ENCODE assay signal across 1 cellular context in genomic region chr14:105398044-105398725, GRCh38.
TF ChIP-seq lines count a peak whose summit lies in the region.

TEX22 (plus strand) TSS chr14:105398538; CDS start chr14:105399341, 803 bp downstream.

TF ChIP-seq in K562, 482 proteins besides CTCF, POLR2A, EP300 and RAD21 (continued from another document and continues in another):
- TF ChIP-seq ARID3B (CRISPR knock-in tag; IDR thresholded peaks at IDR 0.05; ENCODE audit: borderline replicate concordance) (no peak), ZNF316 (IDR thresholded peaks at IDR 0.05) (no peak), FOS (IDR thresholded peaks at IDR 0.05; ENCODE audit: extremely low read depth, insufficient read length) (no peak), CCNT2 (IDR thresholded peaks at IDR 0.05; ENCODE audit: borderline replicate concordance, extremely low read depth, insufficient read length, low read depth, low read length) (peak; percentile 32), SIRT6 (IDR thresholded peaks at IDR 0.05; ENCODE audit: low read depth, low read length) (no peak), PHF20 (IDR thresholded peaks at IDR 0.05; ENCODE audit: partially characterized antibody) (peak; percentile 42), MAFK (IDR thresholded peaks at IDR 0.05; ENCODE audit: low read length) (no peak), SMARCA4 (IDR thresholded peaks at IDR 0.05) (no peak), ILK (tag; IDR thresholded peaks at IDR 0.05; ENCODE audit: borderline replicate concordance, low read depth) (no peak), GABPB1 (CRISPR knock-in tag; IDR thresholded peaks at IDR 0.05) (peak; percentile 89), ELF1 (tag; IDR thresholded peaks at IDR 0.05) (peak; percentile 83), MTA1 (IDR thresholded peaks at IDR 0.05; ENCODE audit: borderline replicate concordance) (no peak), CREB1 (IDR thresholded peaks at IDR 0.05) (no peak), CREB1 (CRISPR knock-in tag; IDR thresholded peaks at IDR 0.05) (no peak), SP2 (IDR thresholded peaks at IDR 0.05; ENCODE audit: extremely low read depth, low read depth, low read length, poor library complexity, severe bottlenecking) (no peak), PBX2 (CRISPR knock-in tag; IDR thresholded peaks at IDR 0.05; ENCODE audit: low read depth) (no peak), PBX2 (tag; conservative IDR thresholded peaks at IDR 0.05; ENCODE audit: low read depth) (no peak), TEAD2 (tag; IDR thresholded peaks at IDR 0.05) (no peak), PML (IDR thresholded peaks at IDR 0.05; ENCODE audit: low read length) (no peak), U2AF1 (optimal IDR thresholded peaks at IDR 0.05; ENCODE audit: low read depth, low read length) (peak; percentile 30), ZEB2 (IDR thresholded peaks at IDR 0.05) (no peak), SREBF2 (CRISPR knock-in tag; IDR thresholded peaks at IDR 0.05) (no peak), ZNF644 (tag; IDR thresholded peaks at IDR 0.05; ENCODE audit: low read depth) (no peak), NCOA2 (IDR thresholded peaks at IDR 0.05; ENCODE audit: partially characterized antibody in 2 of 2) (no peak), ZBTB9 (CRISPR knock-in tag; IDR thresholded peaks at IDR 0.05) (no peak), MECOM (CRISPR knock-in tag; IDR thresholded peaks at IDR 0.05) (no peak), FIP1L1 (IDR thresholded peaks at IDR 0.05; ENCODE audit: low read depth, low read length, poor library complexity, severe bottlenecking) (peak; percentile 82), BRD9 (IDR thresholded peaks at IDR 0.05; ENCODE audit: low read depth, partially characterized antibody) (no peak), ZNF583 (CRISPR knock-in tag; IDR thresholded peaks at IDR 0.05) (no peak), NFE2 (IDR thresholded peaks at IDR 0.05; ENCODE audit: low read depth) (no peak), EP400 (IDR thresholded peaks at IDR 0.05) (peak; percentile 74), NR0B1 (IDR thresholded peaks at IDR 0.05; ENCODE audit: partially characterized antibody) (no peak), HOXB6 (CRISPR knock-in tag; IDR thresholded peaks at IDR 0.05; ENCODE audit: borderline replicate concordance) (no peak), ZNF511 (CRISPR knock-in tag; IDR thresholded peaks at IDR 0.05) (peak; percentile 21; the same call in 1 of the 2 replicates), ZNF518B (CRISPR knock-in tag; IDR thresholded peaks at IDR 0.05) (no peak), ATF1 (CRISPR knock-in tag; IDR thresholded peaks at IDR 0.05) (no peak), ATF1 (tag; IDR thresholded peaks at IDR 0.05) (peak; percentile 18; the same call in 1 of the 2 replicates), HDAC8 (tag; IDR thresholded peaks at IDR 0.05) (0 out of 2 replicates have a peak, but pooled peaks have one; percentile 22), MEF2A (IDR thresholded peaks at IDR 0.05; ENCODE audit: control insufficient read depth, low read depth, low read length) (no peak), CC2D1A (IDR thresholded peaks at IDR 0.05) (no peak), LARP7 (IDR thresholded peaks at IDR 0.05) (no peak), NFE2L1 (tag; IDR thresholded peaks at IDR 0.05; ENCODE audit: borderline replicate concordance, low read depth) (no peak), IRF9 (tag; IDR thresholded peaks at IDR 0.05) (no peak), ETV6 (IDR thresholded peaks at IDR 0.05; ENCODE audit: borderline replicate concordance in 1 of 2, low read depth in 2 of 2, low read length in 1 of 2) (no peak), ETV6 (CRISPR knock-in tag; IDR thresholded peaks at IDR 0.05; ENCODE audit: borderline replicate concordance) (no peak), ZBTB8A (IDR thresholded peaks at IDR 0.05; ENCODE audit: partially characterized antibody) (no peak), ZNF592 (IDR thresholded peaks at IDR 0.05) (peak; percentile 83), ZNF253 (CRISPR knock-in tag; conservative IDR thresholded peaks at IDR 0.05) (no peak), ELF4 (CRISPR knock-in tag; IDR thresholded peaks at IDR 0.05) (no peak), ZBTB33 (CRISPR knock-in tag; IDR thresholded peaks at IDR 0.05) (no peak)
